ENCODE assay signal across 29 cellular contexts in the genomic region with DNA sequence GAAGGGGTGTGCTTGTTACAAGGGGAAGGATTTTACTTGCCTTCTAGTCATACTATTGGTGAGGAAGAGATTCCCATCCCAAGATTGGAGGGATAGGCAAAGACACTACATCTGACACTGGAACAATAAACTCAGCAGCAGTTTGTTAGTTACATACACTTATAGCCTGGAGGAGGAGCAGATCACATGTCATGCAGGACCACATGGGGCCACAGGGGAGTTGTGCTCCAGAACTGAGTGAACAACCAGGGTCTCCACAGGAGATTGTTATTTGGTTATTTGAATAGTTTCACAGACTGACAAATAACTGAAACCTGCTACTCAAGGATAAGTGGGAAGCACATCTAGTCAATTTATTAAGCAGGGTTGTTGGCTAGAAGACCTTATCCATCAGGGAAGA.
DNase-seq lines count a peak whose midpoint lies in the region; ATAC-seq and TF ChIP-seq lines count a peak whose summit lies in the region.
"Had no signal": no experiment of that assay in that cellular context is flagged by ENCODE, and none has a peak within 500 bp of the region (broad histone marks: within the 10 kb centered on the region; RNA-seq: fewer than 3 reads in every experiment).

No MANE protein-coding gene starts in this region.

- H3K27ac Mint-ChIP-seq in GM23338: 0 out of 2 replicates have a peak overlapping the region, but pooled peaks have one; percentile 13
- H3K27ac Mint-ChIP-seq: B cell; CD8-positive, alpha-beta T cell; IgD-negative memory B cell; T-helper 2 cell treated with Interferon-gamma antibody and Interleukin-4, amounts not matched to agents 5 μg/mL and 100 μg/mL, for 36 hours had no signal

- H3K18ac ChIP-seq in mesendoderm (ENCODE audit: low read length): no peak overlapping the region

- no peaks in the 10 kb centered on the region for H3K79me1 ChIP-seq in mesendoderm (ENCODE audit: low read length)

- H4K20me1 ChIP-seq in GM23338 (replicated peaks; ENCODE audit: insufficient read depth): no peaks in the 10 kb centered on the region

- peak; percentile 50 for ATAC-seq in GM23338
- no peak for ATAC-seq in HG02852 (IDR thresholded peaks at IDR 0.05; ENCODE audit: unreplicated experiment)
- ATAC-seq: CD8-positive, alpha-beta T cell; Panc1 had no signal

- no peak overlapping the region for H3K23ac ChIP-seq in mesendoderm (ENCODE audit: low read length)

- H2AFZ ChIP-seq in GM23338: peak overlapping the region; percentile 2; the same call in 1 of the 2 replicates

- no peaks in the 10 kb centered on the region for H3F3A ChIP-seq in GM23338 (replicated peaks; ENCODE audit: low read depth)

- H3K4me3 ChIP-seq in GM23338: no peak overlapping the region
- H3K4me3 ChIP-seq in mesendoderm (ENCODE audit: low read length): no peak overlapping the region

- H2BK120ac ChIP-seq in mesendoderm (ENCODE audit: low read depth, low read length): no peak overlapping the region

- no peak overlapping the region for H3K56ac ChIP-seq in mesendoderm (ENCODE audit: low read length)

- H2BK5ac ChIP-seq in mesendoderm (ENCODE audit: low read length): no peak overlapping the region

- H2AK5ac ChIP-seq in mesendoderm (ENCODE audit: low read length): no peak overlapping the region

- no peaks in the 10 kb centered on the region for H3K9me3 Mint-ChIP-seq in GM23338
- H3K9me3 Mint-ChIP-seq: CD8-positive, alpha-beta T cell; IgD-negative memory B cell; T-helper 2 cell treated with Interferon-gamma antibody and Interleukin-4, amounts not matched to agents 5 μg/mL and 100 μg/mL, for 36 hours had no signal

- H3K4me1 ChIP-seq in GM23338 (ENCODE audit: insufficient read depth) (no peaks in the 10 kb centered on the region), mesendoderm (ENCODE audit: control insufficient read depth, low read depth, low read length) (no peaks in the 10 kb centered on the region)
- H3K4me1 ChIP-seq: Caco-2 had no signal

- peak; percentile 2 for DNase-seq in ELF-1 (ENCODE audit: low read depth, low spot score)
- DNase-seq in GM23338 (ENCODE audit: low spot score): peak; percentile 3
- DNase-seq in NCI-H69 (lab: John Stamatoyannopoulos, UW): peak; percentile 83
- DNase-seq in mesendoderm: peak; percentile 9
- no peak for DNase-seq in NCI-H1048 (lab: John Stamatoyannopoulos, UW)
- no peak for DNase-seq in NCI-H2107 treated with DMSO at 0.1 percent for 48 hours (lab: John Stamatoyannopoulos, UW; ENCODE audit: unreplicated experiment)
- DNase-seq: Caco-2; CD8-positive, alpha-beta T cell; DMS 273 treated with DMSO at 0.1 percent for 48 hours; DMS79; EL; GF-D8; H7; MM.1S; NCI-H1092; NCI-H1417 treated with DMSO at 0.1 percent for 48 hours; NCI-H187 treated with DMSO at 0.1 percent for 48 hours; NCI-H226; NCI-H524; SHP77 treated with DMSO at 0.1 percent for 48 hours; T-helper 1 cell had no signal

- H3K79me2 ChIP-seq in GM23338 (replicated peaks; ENCODE audit: insufficient read depth): no peaks in the 10 kb centered on the region
- H3K79me2 ChIP-seq in mesendoderm (ENCODE audit: control insufficient read depth, insufficient read depth, low read length): no peaks in the 10 kb centered on the region

- H3K4ac ChIP-seq in mesendoderm (ENCODE audit: low read depth, low read length): no peak overlapping the region

- H3K9me2 ChIP-seq in GM23338 (ENCODE audit: insufficient read depth): no peaks in the 10 kb centered on the region

- no peak overlapping the region for H4K5ac ChIP-seq in mesendoderm (ENCODE audit: low read length)

- H3K36me3 ChIP-seq in GM23338 (ENCODE audit: insufficient read depth) (no peaks in the 10 kb centered on the region), mesendoderm (ENCODE audit: control insufficient read depth, insufficient read depth, low read length) (no peaks in the 10 kb centered on the region)

- no peak overlapping the region for H3K4me3 Mint-ChIP-seq in GM23338
- H3K4me3 Mint-ChIP-seq: B cell; CD8-positive, alpha-beta T cell; IgD-negative memory B cell; T-helper 2 cell treated with Interferon-gamma antibody and Interleukin-4, amounts not matched to agents 5 μg/mL and 100 μg/mL, for 36 hours had no signal

- no peak overlapping the region for H3K9ac ChIP-seq in mesendoderm (ENCODE audit: low read length)
- H3K9ac ChIP-seq: KMS-11 had no signal

- H3K36me3 Mint-ChIP-seq in GM23338 (ENCODE audit: low read depth): no peaks in the 10 kb centered on the region
- H3K36me3 Mint-ChIP-seq: CD8-positive, alpha-beta T cell; IgD-negative memory B cell had no signal

- H2BK15ac ChIP-seq in mesendoderm (replicated peaks; ENCODE audit: low read depth): no peak overlapping the region

- H3K4me2 ChIP-seq in GM23338: no peak overlapping the region
- H3K4me2 ChIP-seq in mesendoderm (ENCODE audit: low read length): no peak overlapping the region
- H3K4me2 ChIP-seq: KMS-11 had no signal

- H3K27me3 ChIP-seq in GM23338 (ENCODE audit: insufficient read depth): no peaks in the 10 kb centered on the region
- no peaks in the 10 kb centered on the region for H3K27me3 ChIP-seq in mesendoderm (ENCODE audit: insufficient read depth, low read length, poor library complexity)

- no peak overlapping the region for H4K8ac ChIP-seq in mesendoderm (ENCODE audit: low read depth, low read length)

- TF ChIP-seq CTCF in GM23338 (conservative IDR thresholded peaks at IDR 0.05; ENCODE audit: low read depth in 2 of 2): no peak

- H3K4me1 Mint-ChIP-seq in GM23338: peaks cover 5% of the 10 kb centered on the region; the same call in 1 of the 3 replicates
- H3K4me1 Mint-ChIP-seq: B cell, IgD-negative memory B cell had no signal

- H3K27ac ChIP-seq in GM23338 (ENCODE audit: low read depth) (no peak overlapping the region), mesendoderm (ENCODE audit: low read depth, low read length) (no peak overlapping the region)
- H3K27ac ChIP-seq: C4-2B, HL-60, KMS-11 had no signal

- H3K27me3 Mint-ChIP-seq in GM23338 (ENCODE audit: insufficient read depth, low read depth, poor library complexity): no peaks in the 10 kb centered on the region
- H3K27me3 Mint-ChIP-seq: B cell, IgD-negative memory B cell had no signal

TF ChIP-seq in GM23338, 12 proteins besides CTCF, POLR2A, EP300 and RAD21:
- TF ChIP-seq CREB1 (CRISPR knock-in tag; IDR thresholded peaks at IDR 0.05; ENCODE audit: low read depth) (no peak), STAT1 (IDR thresholded peaks at IDR 0.05; ENCODE audit: unreplicated experiment) (no peak), JUNB (IDR thresholded peaks at IDR 0.05; ENCODE audit: unreplicated experiment) (no peak), NANOG (IDR thresholded peaks at IDR 0.05; ENCODE audit: borderline replicate concordance) (no peak), EZH2 (IDR thresholded peaks at IDR 0.05; ENCODE audit: low read depth, unreplicated experiment) (no peak)
- TF ChIP-seq, protein P1, sequence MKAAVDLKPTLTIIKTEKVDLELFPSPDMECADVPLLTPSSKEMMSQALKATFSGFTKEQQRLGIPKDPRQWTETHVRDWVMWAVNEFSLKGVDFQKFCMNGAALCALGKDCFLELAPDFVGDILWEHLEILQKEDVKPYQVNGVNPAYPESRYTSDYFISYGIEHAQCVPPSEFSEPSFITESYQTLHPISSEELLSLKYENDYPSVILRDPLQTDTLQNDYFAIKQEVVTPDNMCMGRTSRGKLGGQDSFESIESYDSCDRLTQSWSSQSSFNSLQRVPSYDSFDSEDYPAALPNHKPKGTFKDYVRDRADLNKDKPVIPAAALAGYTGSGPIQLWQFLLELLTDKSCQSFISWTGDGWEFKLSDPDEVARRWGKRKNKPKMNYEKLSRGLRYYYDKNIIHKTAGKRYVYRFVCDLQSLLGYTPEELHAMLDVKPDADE (IDR thresholded peaks at IDR 0.05): no peak
TF ChIP-seq in GM23338: peak in this region for 0.

Comparison
In these comparisons a context has a peak if more than half of its experiments do, and no peak if none do; other contexts are left out.
1. DNase-seq: peak in ELF-1 (single experiment), GM23338 (single experiment), NCI-H69 (single experiment) and mesendoderm (single experiment); none in NCI-H1048 (single experiment) and NCI-H2107 treated with DMSO at 0.1 percent for 48 hours (single experiment).